In the genomic region with DNA sequence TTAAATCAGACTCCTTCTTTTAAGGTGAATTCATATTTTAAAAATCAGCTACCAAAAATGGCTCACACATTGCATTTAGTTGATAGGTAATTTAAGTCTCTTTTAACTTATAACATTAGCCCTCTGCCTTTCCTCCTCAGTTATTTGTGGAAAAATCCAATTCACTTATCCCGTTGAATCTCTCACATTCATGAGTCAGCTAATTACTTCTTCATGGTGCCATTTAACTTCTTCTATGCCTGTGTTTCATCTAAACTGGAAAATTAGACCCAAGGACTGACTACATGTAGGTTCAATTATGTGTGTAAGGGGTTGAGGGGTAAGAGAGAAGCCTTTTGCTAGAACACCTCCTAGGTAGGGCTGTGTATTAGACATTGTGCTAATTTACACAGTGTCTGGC, we compare ENCODE assay signal across 36 cellular contexts. TPM values are rescaled to one million over a fixed set of nuclear protein-coding genes. Genes with fewer than 3 reads are reported as not detected.
"Had no signal": no experiment of that assay in that cellular context is flagged by ENCODE, and none has a peak within 500 bp of the region (broad histone marks: within the 10 kb centered on the region; RNA-seq: fewer than 3 reads in every experiment).

No MANE protein-coding gene starts in this region.

- H3K27ac Mint-ChIP-seq: dendritic cell treated with granulocyte-macrophage colony-stimulating factor and Interleukin-4, amounts not matched to agents 40 ng/mL and 50 ng/mL, for 4 days; endodermal cell; mesothelial cell of epicardium; naive B cell; natural killer cell treated with Interleukin-12 subunit alpha and Interleukin-12 subunit beta and Interleukin-15 and Interleukin-18, amount 100 ng/mL, for 72 hours; progenitor cell of endocrine pancreas had no signal

- H3K9me3 Mint-ChIP-seq: neural crest cell had no signal

- H3K27ac ChIP-seq: epithelial cell of prostate, foreskin keratinocyte, gastroesophageal sphincter, heart left ventricle, hepatocyte, left lung, parathyroid adenoma, suprapubic skin, vagina had no signal

- ATAC-seq: esophagus mucosa; foreskin keratinocyte; gastroesophageal sphincter; heart left ventricle; left cardiac atrium; left lung; mucosa of descending colon; natural killer cell treated with Interleukin-12 subunit alpha and Interleukin-12 subunit beta and Interleukin-15 and Interleukin-18, amount 100 ng/mL, for 72 hours; sciatic nerve; stimulated activated naive CD8-positive, alpha-beta T cell treated with anti-CD3 and anti-CD28 coated beads, Interleukin-15, amount 100 ng/mL, for 72 hours had no signal

- H3K27me3 Mint-ChIP-seq: natural killer cell treated with Interleukin-12 subunit alpha and Interleukin-12 subunit beta and Interleukin-15 and Interleukin-18, amount 100 ng/mL, for 72 hours; stimulated activated naive CD8-positive, alpha-beta T cell treated with anti-CD3 and anti-CD28 coated beads, Interleukin-15, amount 100 ng/mL, for 72 hours had no signal

- H3K9me3 ChIP-seq: mucosa of descending colon, suprapubic skin, vagina had no signal

- H2AFZ ChIP-seq: hepatocyte, parathyroid adenoma had no signal

- H3K36me3 ChIP-seq: gastroesophageal sphincter, heart left ventricle, left lung, suprapubic skin, vagina had no signal

- H3K4me3 Mint-ChIP-seq: dendritic cell treated with granulocyte-macrophage colony-stimulating factor and Interleukin-4, amounts not matched to agents 40 ng/mL and 50 ng/mL, for 4 days; endodermal cell; mesothelial cell of epicardium; naive B cell; natural killer cell treated with Interleukin-12 subunit alpha and Interleukin-12 subunit beta and Interleukin-15 and Interleukin-18, amount 100 ng/mL, for 72 hours; neural crest cell had no signal

- H3K4me1 ChIP-seq: foreskin keratinocyte, gastroesophageal sphincter, parathyroid adenoma, suprapubic skin, vagina had no signal

- H3K36me3 Mint-ChIP-seq: mesothelial cell of epicardium, naive B cell had no signal

- H3K4me3 ChIP-seq: gastroesophageal sphincter, heart left ventricle, hepatocyte, left lung, mucosa of descending colon, smooth muscle cell, suprapubic skin, vagina had no signal

- H3K79me2 ChIP-seq: hepatocyte, parathyroid adenoma had no signal

- DNase-seq: effector CD8-positive, alpha-beta T cell; endodermal cell; foreskin keratinocyte; heart left ventricle; left cardiac atrium; left lung; mesenchymal stem cell; mucosa of descending colon; naive B cell; stimulated activated CD4-positive, alpha-beta T cell treated with anti-CD3 and anti-CD28 coated beads, Interleukin-12 subunit alpha, Interleukin-12 subunit beta, amount 100 ng/mL, for 4 hours; stimulated activated CD4-positive, alpha-beta T cell treated with anti-CD3 and anti-CD28 coated beads, Interleukin-1b, Interleukin-23, amount 100 ng/mL, for 48 hours; stimulated activated CD4-positive, alpha-beta T cell treated with anti-CD3 and anti-CD28 coated beads, Interleukin-4, amount 100 ng/mL, for 1 hour; stimulated activated CD8-positive, alpha-beta memory T cell treated with anti-CD3 and anti-CD28 coated beads, Interleukin-4, amount 100 ng/mL, for 48 hours; stimulated activated naive CD4-positive, alpha-beta T cell; stimulated activated naive CD8-positive, alpha-beta T cell treated with anti-CD3 and anti-CD28 coated beads, Interleukin-15, amount 100 ng/mL, for 72 hours; trophoblast cell had no signal

- H3K4me1 Mint-ChIP-seq: endodermal cell, mesothelial cell of epicardium, naive B cell, neural crest cell had no signal

- H3K27me3 ChIP-seq: heart left ventricle, hepatocyte, left lung, vagina had no signal

- H3K9ac ChIP-seq: parathyroid adenoma had no signal

- H3K4me2 ChIP-seq: hepatocyte, smooth muscle cell had no signal

RNA-seq across cellular contexts. Expression of a gene that starts 30.2 kb away (rescaled TPM):
- total RNA-seq: endodermal cell; esophagus mucosa; fibroblast of lung; foreskin keratinocyte; gastroesophageal sphincter; heart left ventricle; hepatocyte; kidney epithelial cell; left cardiac atrium; left lung; lower leg skin; lung microvascular endothelial cell; mesothelial cell of epicardium; mucosa of descending colon; natural killer cell treated with Interleukin-12 subunit alpha and Interleukin-12 subunit beta and Interleukin-15 and Interleukin-18, amount 100 ng/mL, for 72 hours; neural crest cell; osteoblast; progenitor cell of endocrine pancreas; sciatic nerve; smooth muscle cell; suprapubic skin; ureter; vagina had no signal
